ENCODE assay signal across 21 cellular contexts in the genomic region with DNA sequence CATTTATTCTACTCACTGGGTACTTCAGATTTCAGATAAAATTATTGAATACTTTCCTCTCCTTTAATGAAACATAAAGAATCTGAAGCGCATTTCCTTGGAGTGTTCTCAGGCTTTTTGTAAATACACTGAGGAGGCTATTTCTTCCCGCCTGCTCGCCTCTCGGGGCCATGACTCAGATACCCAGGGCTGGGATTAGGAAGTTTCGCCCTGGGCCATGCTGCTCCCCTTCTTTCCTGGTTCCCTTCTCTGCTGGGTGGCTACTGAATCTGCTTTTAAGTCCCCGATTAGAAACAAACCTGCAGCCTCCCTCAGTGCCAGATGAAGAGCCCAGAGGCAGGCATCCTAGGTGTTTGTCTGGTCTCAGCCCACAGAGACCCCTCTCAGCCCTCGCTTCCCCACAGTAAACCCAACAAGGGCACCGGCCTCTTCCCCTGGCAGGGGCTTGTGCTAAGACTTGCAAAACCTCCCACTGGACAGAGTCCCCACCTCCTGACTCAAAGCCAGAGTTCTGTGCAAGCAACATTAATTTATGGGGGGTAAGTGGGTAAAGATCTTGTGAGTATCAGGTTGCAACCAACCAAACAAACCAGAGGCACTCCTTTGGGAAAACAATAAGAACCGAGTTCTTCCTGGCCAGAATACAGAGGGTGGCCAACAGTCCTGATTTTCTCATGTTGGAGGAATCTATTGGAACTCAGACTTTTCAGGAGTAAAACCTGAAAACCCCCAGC. TPM values are rescaled to one million over a fixed set of nuclear protein-coding genes. Genes with fewer than 3 reads are reported as not detected.
DNase-seq lines count a peak whose midpoint lies in the region; ATAC-seq and TF ChIP-seq lines count a peak whose summit lies in the region.
"Had no signal": no experiment of that assay in that cellular context is flagged by ENCODE, and none has a peak within 500 bp of the region (broad histone marks: within the 10 kb centered on the region; RNA-seq: fewer than 3 reads in every experiment).

No MANE protein-coding gene starts in this region.

- POLR2A ChIA-PET in RWPE1 (lab: Yijun Ruan, JAX; ENCODE audit: low non-redundant PET): no interaction called here

- H3K27ac ChIP-seq in H9 (ENCODE audit: insufficient read length, low read depth, low read length): no peak overlapping the region
- H3K27ac ChIP-seq in RWPE1: no peak overlapping the region
- H3K27ac ChIP-seq in lower lobe of right lung: no peak overlapping the region
- H3K27ac ChIP-seq: KMS-11, PC-9 had no signal

- H2BK15ac ChIP-seq in H9 (ENCODE audit: low read depth, low read length): no peak overlapping the region

- no peak overlapping the region for H3K14ac ChIP-seq in H9 (ENCODE audit: insufficient read depth, low read length)

- no peak overlapping the region for H3T11ph ChIP-seq in H9 (ENCODE audit: low read length)

- no peaks in the 10 kb centered on the region for H3K79me2 ChIP-seq in H9 (ENCODE audit: insufficient read depth, low read length)

- peaks cover 20 to 21% of the 10 kb centered on the region in 2 experiments for H3K9me3 Mint-ChIP-seq in H9

- H2BK120ac ChIP-seq in H9 (ENCODE audit: low read depth, low read length, poor library complexity, severe bottlenecking): no peak overlapping the region

- no peaks in the 10 kb centered on the region for H3K79me1 ChIP-seq in H9 (ENCODE audit: insufficient read depth, low read depth, low read length, poor library complexity, severe bottlenecking)

- TF ChIP-seq CTCF in H9 (conservative IDR thresholded peaks at IDR 0.05): no peak
- no peak for TF ChIP-seq CTCF in RWPE1 (conservative IDR thresholded peaks at IDR 0.05; ENCODE audit: low read depth)
- no peak for TF ChIP-seq CTCF in lower lobe of right lung (IDR thresholded peaks at IDR 0.05)

- in situ Hi-C loops in KBM-7 (cut with MboI; ENCODE audit: low pct_unique_long_range_greater_than_20kb, low sequenced_read_pairs): no loop called here

- peak overlapping the region in 1 of 3 experiments; percentile 48; a peak in 3 of 7 replicates for H3K27ac Mint-ChIP-seq in H9

- H3K4me1 ChIP-seq in H9 (ENCODE audit: insufficient read depth, low read length) (no peaks in the 10 kb centered on the region), lower lobe of right lung (no peaks in the 10 kb centered on the region)
- H3K4me1 ChIP-seq: BE2C had no signal

- H3K4me3 ChIP-seq in lower lobe of right lung: no peak overlapping the region
- H3K4me3 ChIP-seq: PC-9 had no signal

- H3K4me3 Mint-ChIP-seq in H9: no peak overlapping the region

- H4K20me1 ChIP-seq in H9 (ENCODE audit: control insufficient read depth, insufficient read depth, insufficient read length): no peaks in the 10 kb centered on the region

- no peak overlapping the region for H2AFZ ChIP-seq in H9 (ENCODE audit: low read length)
- H2AFZ ChIP-seq: PC-9 had no signal

- H4K5ac ChIP-seq in H9 (ENCODE audit: insufficient read length, low read depth, low read length): no peak overlapping the region

- no peak overlapping the region for H2AK5ac ChIP-seq in H9 (ENCODE audit: insufficient read length, low read length)

- DNase-seq in ELF-1 (ENCODE audit: low read depth, low spot score) (peak; percentile 65), H9 (no peak), RWPE1 (ENCODE audit: low spot score) (peak; percentile 11), lower lobe of right lung (no peak), KBM-7 (no peak), NCI-H774 (lab: John Stamatoyannopoulos, UW) (no peak), occipital lobe (lab: John Stamatoyannopoulos, UW) (no peak), dermis blood vessel endothelial cell (no peak)
- DNase-seq: BE2C, DMS53, HCEC 1CT, NCI-H1092 treated with DMSO at 0.1 percent for 48 hours, NCI-H187, NCI-H2107, NCI-H345, PC-9, RPMI8226, SIG-M5, SK-N-SH had no signal

- H2BK20ac ChIP-seq in H9 (ENCODE audit: low read depth, low read length, poor library complexity, severe bottlenecking): peak overlapping the region; percentile 49

- intact Hi-C loops in lower lobe of right lung (cut with DNase I): no loop called here

- H3K27me3 ChIP-seq in H9 (ENCODE audit: insufficient read depth, low read length): no peaks in the 10 kb centered on the region
- no peaks in the 10 kb centered on the region for H3K27me3 ChIP-seq in lower lobe of right lung (ENCODE audit: low read depth)
- H3K27me3 ChIP-seq: BE2C had no signal

- H2BK12ac ChIP-seq in H9 (ENCODE audit: insufficient read length, low read depth, low read length): no peak overlapping the region

- H3K4me2 ChIP-seq in H9 (ENCODE audit: insufficient read depth, insufficient read length, low read length): no peak overlapping the region
- H3K4me2 ChIP-seq: KMS-11, PC-9, SK-N-SH had no signal

- CTCF ChIA-PET in RWPE1 (lab: Yijun Ruan, JAX): interaction anchor here (0.5 kb wide), 1 partner anchor 71 kb away, joined by 3 read pairs; no protein-coding TSS in a partner anchor

- H3K4ac ChIP-seq in H9 (ENCODE audit: low read depth, low read length): no peak overlapping the region

- H3K4me1 Mint-ChIP-seq in H9: peaks cover 17 to 23% of the 10 kb centered on the region in 2 experiments

- H4K91ac ChIP-seq in H9 (ENCODE audit: insufficient read length, low read depth, low read length): no peak overlapping the region

- no peak overlapping the region for H4K8ac ChIP-seq in H9 (replicated peaks; ENCODE audit: insufficient read length, low read depth, low read length)

- WGBS in H9 (ENCODE audit: extremely low coverage, insufficient read length, low lambda C conversion rate): no CpG with 5 or more reads among the region's 9 CpGs

- H3K36me3 Mint-ChIP-seq in H9 (ENCODE audit: insufficient read depth in 1 of 3, low read depth in 3 of 3): peaks cover 7 to 20% (median 12%) of the 10 kb centered on the region in 3 experiments

- H3K18ac ChIP-seq in H9 (ENCODE audit: insufficient read length, low read depth, low read length): no peak overlapping the region

- H3K36me3 ChIP-seq in lower lobe of right lung: no peaks in the 10 kb centered on the region
- H3K36me3 ChIP-seq: BE2C had no signal

- no peak overlapping the region for H3K9ac ChIP-seq in H9 (ENCODE audit: extremely low read depth, insufficient read length, low read length)
- H3K9ac ChIP-seq: KMS-11, SK-N-SH had no signal

- H3K56ac ChIP-seq in H9 (ENCODE audit: insufficient read length, low read depth, low read length): no peak overlapping the region

- ATAC-seq in lower lobe of right lung: peak; percentile 64 to 84

- H3K23me2 ChIP-seq in H9 (ENCODE audit: insufficient read length, low read depth, low read length, poor library complexity, severe bottlenecking): no peaks in the 10 kb centered on the region

- H3K27me3 Mint-ChIP-seq in H9 (ENCODE audit: low read depth): peaks cover 1% of the 10 kb centered on the region; the same call in 1 of the 2 replicates

- no peaks in the 10 kb centered on the region for H3K9me3 ChIP-seq in H9 (ENCODE audit: control insufficient read depth, low read depth, low read length)
- peaks cover 8% of the 10 kb centered on the region for H3K9me3 ChIP-seq in lower lobe of right lung
- H3K9me3 ChIP-seq: SK-N-SH had no signal

- H3K23ac ChIP-seq in H9 (ENCODE audit: insufficient read length, low read depth, low read length): no peak overlapping the region

- no peak overlapping the region for H2BK5ac ChIP-seq in H9 (ENCODE audit: insufficient read length, low read length)

RNA-seq across cellular contexts. Expression of a gene that starts 30.6 kb away (rescaled TPM):
- total RNA-seq in H9 (2021) (3.6 and 4.1 TPM in 2 replicates), lower lobe of right lung (6.0 TPM), occipital lobe (not detected), dermis blood vessel endothelial cell (under 0.01 TPM in 1 of 2 replicates, not detected in the other)
- total RNA-seq: A673, PC-9 had no signal

Comparison
In these comparisons a context has a peak if more than half of its experiments do, and no peak if none do; other contexts are left out.
1. DNase-seq: peak in ELF-1 (single experiment) and RWPE1 (single experiment); none in H9 (single experiment), lower lobe of right lung (single experiment), KBM-7 (single experiment), NCI-H774 (single experiment), occipital lobe (single experiment) and dermis blood vessel endothelial cell (single experiment).